In genomic region chr11:104897891-104898684, GRCh38 we compare ENCODE assay signal across 9 cellular contexts.
DNase-seq lines count a peak whose midpoint lies in the region; ATAC-seq, FAIRE-seq and TF ChIP-seq lines count a peak whose summit lies in the region.
"Had no signal": no experiment of that assay in that cellular context is flagged by ENCODE, and none has a peak within 500 bp of the region (broad histone marks: within the 10 kb centered on the region; RNA-seq: fewer than 3 reads in every experiment).

Gene CASP12, minus strand, starts transcription at chr11:104898460.

- H3K4me1 Mint-ChIP-seq in nephron progenitor cell, result peaks cover 10% of the 10 kb centered on the region

- no peaks in the 10 kb centered on the region for H3K9me3 Mint-ChIP-seq in nephron progenitor cell

- FAIRE-seq in HTR-8/SVneo (lab: Jason Lieb, UNC), result peak; percentile 42

- peak within 1 kb of the TSS in 18 of 21 experiments; percentile 14 to 82 (median 60) for H3K27ac ChIP-seq in skin epidermis
- H3K27ac ChIP-seq: WERI-Rb-1 had no signal

- peak; percentile 72 for ATAC-seq in GM19397 (IDR thresholded peaks at IDR 0.05; ENCODE audit: unreplicated experiment)

- H3K4me3 ChIP-seq in skin epidermis, result peak within 1 kb of the TSS in 3 of 7 experiments; percentile 19 to 21 (median 20)

- DNase-seq in HTR-8/SVneo (ENCODE audit: insufficient read length, low spot score) (no peak), fibroblast of peridontal ligament (ENCODE audit: extremely low read depth) (peak; percentile 57), COLO668 (lab: John Stamatoyannopoulos, UW; ENCODE audit: unreplicated experiment) (no peak), nephron progenitor cell (no peak)
- DNase-seq in activated CD8-positive, alpha-beta memory T cell treated with anti-CD3 and anti-CD28 coated beads, Interleukin-2, amount 50 U/mL, for 4 hours, result no peak
- no peak for DNase-seq in activated CD4-positive, CD25-positive, alpha-beta regulatory T cell (lab: John Stamatoyannopoulos, UW)
- DNase-seq: WERI-Rb-1 had no signal

- no peaks in the 10 kb centered on the region for H3K27me3 Mint-ChIP-seq in nephron progenitor cell (ENCODE audit: low read depth, poor library complexity)

- no peaks in the 10 kb centered on the region for H3K36me3 Mint-ChIP-seq in nephron progenitor cell (ENCODE audit: low read depth)

- H3K27ac Mint-ChIP-seq in nephron progenitor cell, result no peak within 1 kb of the TSS

- no peak for TF ChIP-seq CTCF in nephron progenitor cell (IDR thresholded peaks at IDR 0.05)

- H3K4me3 Mint-ChIP-seq in nephron progenitor cell, result no peak within 1 kb of the TSS
